Comparison of ENCODE assay signal across 8 cellular contexts in the genomic region with DNA sequence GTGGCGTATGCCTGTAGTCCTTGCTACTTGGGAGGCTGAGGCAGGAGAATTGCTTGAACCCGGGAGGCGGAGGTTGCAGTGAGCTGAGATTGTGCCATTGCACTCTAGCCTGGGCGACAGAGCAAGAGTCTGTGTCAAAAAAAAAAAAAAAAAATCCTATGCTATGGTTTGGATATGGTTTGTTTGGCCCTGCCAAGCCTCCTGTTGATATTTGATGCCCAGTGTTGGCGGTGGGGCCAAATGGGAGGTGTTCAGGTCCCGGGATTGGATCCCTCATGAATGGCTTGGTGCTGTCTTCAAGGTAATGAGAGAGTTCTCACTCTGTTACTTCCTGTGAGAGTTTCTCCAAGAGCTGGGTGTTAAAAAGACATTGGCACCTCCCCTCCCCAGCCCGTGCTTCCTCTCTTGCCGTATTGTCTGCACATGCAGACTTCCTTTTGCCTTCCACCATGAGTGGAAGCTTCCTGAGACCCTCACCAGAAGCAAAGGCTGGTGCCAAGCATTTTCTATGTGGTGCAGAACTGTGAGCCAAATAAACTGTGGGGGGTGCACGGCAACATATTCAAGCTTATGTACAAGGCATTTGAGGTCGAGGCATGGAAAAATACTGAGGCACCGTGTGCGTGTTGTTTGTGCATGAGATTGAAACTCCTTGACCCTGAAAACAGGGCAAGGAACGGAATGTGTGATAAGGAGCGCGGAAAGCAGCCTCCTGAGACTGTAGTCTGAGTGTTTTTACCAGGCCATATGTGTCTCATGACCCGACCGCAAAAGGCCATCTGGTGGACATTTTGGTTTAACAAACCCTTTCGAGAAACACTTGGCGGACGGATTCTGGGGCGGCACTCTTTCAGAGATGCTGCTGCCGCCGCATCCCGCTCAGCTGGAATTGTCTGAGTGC.
DNase-seq lines count a peak whose midpoint lies in the region; ATAC-seq lines count a peak whose summit lies in the region.

No MANE protein-coding gene starts in this region.

- DNase-seq in DMS153 treated with DMSO at 0.1 percent for 48 hours (lab: John Stamatoyannopoulos, UW; ENCODE audit: unreplicated experiment): peak; percentile 8
- no peak for DNase-seq in DMS153 (lab: John Stamatoyannopoulos, UW)
- peak; percentile 80 for DNase-seq in RPMI8226
- peak; percentile 21 for DNase-seq in fibroblast of gingiva (ENCODE audit: low read depth)
- peak; percentile 50 for DNase-seq in pons (ENCODE audit: low spot score)
- no peak for DNase-seq in iPS-NIHi7 (ENCODE audit: extremely low spot score)

- no peak for ATAC-seq in GM18870 (IDR thresholded peaks at IDR 0.05; ENCODE audit: unreplicated experiment)
- no peak for ATAC-seq in HG03280 (IDR thresholded peaks at IDR 0.05; ENCODE audit: unreplicated experiment)

Comparison
In these comparisons a context has a peak if more than half of its experiments do, and no peak if none do; other contexts are left out.
1. DNase-seq: peak in DMS153 treated with DMSO at 0.1 percent for 48 hours (single experiment), RPMI8226 (single experiment), fibroblast of gingiva (single experiment) and pons (single experiment); none in DMS153 (single experiment) and iPS-NIHi7 (single experiment).